Comparison of ENCODE assay signal across 9 cellular contexts in the genomic region with DNA sequence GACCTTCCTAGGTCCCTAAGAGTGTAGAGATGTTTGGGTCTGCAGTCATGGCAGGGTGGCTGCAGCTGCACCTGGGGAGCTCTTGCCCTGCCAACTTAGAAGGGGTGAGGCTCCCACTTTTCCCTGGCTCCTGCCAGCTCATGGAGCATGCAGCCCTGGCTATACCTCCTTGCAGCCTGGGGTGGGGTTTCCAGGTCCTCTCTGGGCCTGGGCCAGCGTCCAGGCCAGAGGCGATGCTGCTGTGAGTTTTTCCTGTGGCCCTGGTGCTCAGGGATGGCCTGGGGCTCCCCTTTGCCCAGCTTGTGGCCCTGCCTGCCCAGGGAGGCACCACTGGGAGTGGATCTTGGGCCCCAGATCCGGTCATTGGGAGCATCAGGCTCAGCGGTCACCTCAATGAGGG.
"Had no signal": no experiment of that assay in that cellular context is flagged by ENCODE, and none has a peak within 500 bp of the region (broad histone marks: within the 10 kb centered on the region; RNA-seq: fewer than 3 reads in every experiment).

No MANE protein-coding gene starts in this region.

- DNase-seq: H9, HCEC 1CT, IMR-90 had no signal

- H3K27ac Mint-ChIP-seq: GM23338, H9 had no signal

- FAIRE-seq: H1, H54, HepG2, K562 had no signal

- H2AFZ ChIP-seq: GM23338 had no signal

- ATAC-seq: GM23338, HepG2, K562 had no signal

- H3K27ac ChIP-seq: HL-60 had no signal

- H3K4me3 ChIP-seq: GM23338, K562 had no signal

- H3K4me3 Mint-ChIP-seq: GM23338, H9 had no signal

- H3K4me2 ChIP-seq: GM23338 had no signal
